Comparison of ENCODE assay signal across 19 cellular contexts in the genomic region with DNA sequence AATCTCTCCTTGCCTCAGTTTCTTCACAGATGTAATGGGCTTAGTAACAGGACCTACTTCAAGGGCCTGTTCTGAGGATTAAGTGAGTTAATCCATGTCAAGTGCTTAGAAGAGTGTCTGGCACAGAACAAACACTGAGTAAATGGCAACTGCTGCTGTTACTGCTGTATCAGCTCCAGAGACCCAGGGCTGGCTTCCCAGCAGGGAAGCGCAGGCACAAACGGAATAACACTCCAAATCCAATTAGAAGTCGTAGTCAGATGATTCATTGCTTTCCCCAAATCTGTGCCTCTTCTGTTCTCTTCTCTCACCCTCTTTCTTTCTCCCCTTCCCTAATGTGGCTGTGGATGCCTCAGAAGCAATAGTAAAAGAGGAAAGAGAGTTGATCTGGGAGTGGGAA.
DNase-seq lines count a peak whose midpoint lies in the region; ATAC-seq and TF ChIP-seq lines count a peak whose summit lies in the region.
"Had no signal": no experiment of that assay in that cellular context is flagged by ENCODE, and none has a peak within 500 bp of the region (broad histone marks: within the 10 kb centered on the region; RNA-seq: fewer than 3 reads in every experiment).

No MANE protein-coding gene starts in this region.

- dilution Hi-C loops in IMR-90 (cut with HindIII; ENCODE audit: low sequenced_read_pairs, unreplicated experiment), result no loop called here

- H3K36me3 Mint-ChIP-seq in neural progenitor cell, result no peaks in the 10 kb centered on the region
- H3K36me3 Mint-ChIP-seq: CD4-positive, CD25-positive, alpha-beta regulatory T cell; stimulated activated memory B cell treated with anti-CD40 and anti-IgM and Interleukin-4, amounts not matched to agents 10 μg/mL and 1 μg/mL and 100 μg/mL, for 72 hours had no signal

- peak overlapping the region; percentile 24 for H3K4me3 Mint-ChIP-seq in neural progenitor cell
- H3K4me3 Mint-ChIP-seq: CD4-positive, CD25-positive, alpha-beta regulatory T cell; central memory CD8-positive, alpha-beta T cell; stimulated activated memory B cell treated with anti-CD40 and anti-IgM and Interleukin-4, amounts not matched to agents 10 μg/mL and 1 μg/mL and 100 μg/mL, for 72 hours; T-helper 1 cell treated with Interleukin-12 subunit alpha and Interleukin-12 subunit beta and Interleukin-4 antibody, amounts not matched to agents 30 μg/mL and 1 μg/mL, for 36 hours had no signal

- in situ Hi-C loops in IMR-90 (cut with MboI; ENCODE audit: low sequenced_read_pairs), result no loop called here

- no peak overlapping the region for H3K14ac ChIP-seq in IMR-90 (replicated peaks; ENCODE audit: low read depth, low read length)

- H3K9ac ChIP-seq in IMR-90 (ENCODE audit: low read depth, low read length), result no peak overlapping the region
- no peak overlapping the region for H3K9ac ChIP-seq in SK-N-MC (ENCODE audit: insufficient read length)
- no peak overlapping the region for H3K9ac ChIP-seq in neural progenitor cell

- H4K8ac ChIP-seq in IMR-90 (ENCODE audit: low read depth in 2 of 2, low read length in 2 of 2), result no peak overlapping the region

- H4K91ac ChIP-seq in IMR-90 (ENCODE audit: insufficient read depth, low read depth, low read length), result no peak overlapping the region

- no peak overlapping the region; the same call in 1 of the 2 replicates for H3K18ac ChIP-seq in IMR-90 (ENCODE audit: low read depth, low read length)

- H3K4me3 ChIP-seq in IMR-90 (ENCODE audit: insufficient read depth, low read depth, low read length), result no peak overlapping the region
- no peak overlapping the region; the same call in 1 of the 2 replicates for H3K4me3 ChIP-seq in SK-N-MC
- no peak overlapping the region for H3K4me3 ChIP-seq in neural progenitor cell
- H3K4me3 ChIP-seq: gastrocnemius medialis, upper lobe of right lung had no signal

- H3K4me1 ChIP-seq in IMR-90 (ENCODE audit: control insufficient read depth, insufficient read depth, low read length), result peaks cover 8% of the 10 kb centered on the region
- H3K4me1 ChIP-seq in neural progenitor cell, result peaks cover 31% of the 10 kb centered on the region
- H3K4me1 ChIP-seq: upper lobe of right lung had no signal

- no peaks in the 10 kb centered on the region for H3K36me3 ChIP-seq in IMR-90 (ENCODE audit: control insufficient read depth, insufficient read depth, low read length)
- no peaks in the 10 kb centered on the region for H3K36me3 ChIP-seq in SK-N-MC (ENCODE audit: insufficient read depth, low read length)
- H3K36me3 ChIP-seq in neural progenitor cell, result no peaks in the 10 kb centered on the region
- H3K36me3 ChIP-seq: gastrocnemius medialis, upper lobe of right lung had no signal

- H3K56ac ChIP-seq in IMR-90 (ENCODE audit: extremely low read depth, insufficient read depth, low read length), result no peak overlapping the region

- H2BK15ac ChIP-seq in IMR-90 (ENCODE audit: low read depth, low read length), result no peak overlapping the region

- H3K27ac Mint-ChIP-seq in neural progenitor cell, result no peak overlapping the region
- H3K27ac Mint-ChIP-seq: CD4-positive, CD25-positive, alpha-beta regulatory T cell; stimulated activated memory B cell treated with anti-CD40 and anti-IgM and Interleukin-4, amounts not matched to agents 10 μg/mL and 1 μg/mL and 100 μg/mL, for 72 hours; T-helper 1 cell treated with Interleukin-12 subunit alpha and Interleukin-12 subunit beta and Interleukin-4 antibody, amounts not matched to agents 30 μg/mL and 1 μg/mL, for 36 hours had no signal

- no peak overlapping the region for H3K4ac ChIP-seq in IMR-90 (ENCODE audit: low read depth, low read length)

- H4K20me1 ChIP-seq in IMR-90 (ENCODE audit: insufficient read depth, low read length), result no peaks in the 10 kb centered on the region
- peaks cover 17% of the 10 kb centered on the region for H4K20me1 ChIP-seq in neural progenitor cell (ENCODE audit: low read depth)

- BruUV-seq in IMR-90 (replicated peaks; lab: Mats Ljungman, UMichigan), result no TSS peak

- TF ChIP-seq POLR2A in IMR-90 (IDR thresholded peaks at IDR 0.05; ENCODE audit: low read depth, low read length), result no peak

- no peaks in the 10 kb centered on the region for H3K79me1 ChIP-seq in IMR-90 (ENCODE audit: low read depth in 1 of 2, low read length in 2 of 2)

- no peaks in the 10 kb centered on the region for H3K27me3 ChIP-seq in IMR-90 (ENCODE audit: control insufficient read depth, insufficient read depth, low read length)
- peaks cover 15% of the 10 kb centered on the region for H3K27me3 ChIP-seq in neural progenitor cell
- H3K27me3 ChIP-seq: gastrocnemius medialis, upper lobe of right lung had no signal

- H3K4me2 ChIP-seq in IMR-90 (ENCODE audit: low read depth, low read length), result no peak overlapping the region
- peak overlapping the region; percentile 72 for H3K4me2 ChIP-seq in neural progenitor cell

- no peak for TF ChIP-seq RAD21 in IMR-90 (IDR thresholded peaks at IDR 0.05; ENCODE audit: low read length)

- 0 out of 2 replicates have a peak, but pooled peaks cover 11% of the 10 kb centered on the region for H3K9me1 ChIP-seq in IMR-90 (ENCODE audit: insufficient read depth, low read length)

- H2BK20ac ChIP-seq in IMR-90 (ENCODE audit: low read depth, low read length), result no peak overlapping the region

- TF ChIP-seq CTCF in IMR-90 (conservative IDR thresholded peaks at IDR 0.05; ENCODE audit: low read depth, low read length) (no peak), neural progenitor cell (IDR thresholded peaks at IDR 0.05) (no peak)

- peak overlapping the region; percentile 5; the same call in 1 of the 2 replicates for H2AK5ac ChIP-seq in IMR-90 (ENCODE audit: low read depth, low read length)

- no CpG with 5 or more reads among the region's 3 CpGs for WGBS in IMR-90 (ENCODE audit: extremely low coverage in 2 of 2, insufficient read length in 1 of 2), 2 experiments

- H4K5ac ChIP-seq in IMR-90 (ENCODE audit: low read depth, low read length), result no peak overlapping the region

- peaks cover 43% of the 10 kb centered on the region for H3F3A ChIP-seq in neural progenitor cell (ENCODE audit: low read depth)

- DNase-seq in DMS153 (lab: John Stamatoyannopoulos, UW) (peak; percentile 6), IMR-90 (no peak), SK-N-MC (ENCODE audit: low read depth, low spot score) (peak; percentile 18), neural progenitor cell (ENCODE audit: low spot score) (peak; percentile 69), SKM-1 (lab: John Stamatoyannopoulos, UW; ENCODE audit: unreplicated experiment) (no peak), pons (ENCODE audit: low spot score) (no peak)
- DNase-seq: activated T-cell treated with anti-CD3 and anti-CD28 coated beads, Interleukin-2, amount 50 U/mL, for 1 hour; CD4-positive, CD25-positive, alpha-beta regulatory T cell; gastrocnemius medialis; GF-D8; H7; KBM-7; stimulated activated CD4-positive, alpha-beta T cell treated with anti-CD3 and anti-CD28 coated beads, Interleukin-4, amount 100 ng/mL, for 4 hours; upper lobe of right lung had no signal

- H3K23ac ChIP-seq in IMR-90 (ENCODE audit: low read depth, low read length), result 0 out of 2 replicates have a peak overlapping the region, but pooled peaks have one; percentile 4

- POLR2A ChIA-PET in IMR-90 (lab: Charles Lee; ENCODE audit: unreplicated experiment), result no interaction called here

- H2AK9ac ChIP-seq in IMR-90 (replicated peaks; ENCODE audit: low read depth, low read length, poor library complexity), result no peak overlapping the region

- intact Hi-C loops in IMR-90 (cut with micrococcal nuclease), result no loop called here

- ATAC-seq in IMR-90 (ENCODE audit: low read depth), result no peak
- ATAC-seq in GM18511 (IDR thresholded peaks at IDR 0.05; ENCODE audit: unreplicated experiment), result no peak
- ATAC-seq: Panc1; stimulated activated memory B cell treated with anti-CD40 and anti-IgM and Interleukin-4, amounts not matched to agents 10 μg/mL and 1 μg/mL and 100 μg/mL, for 72 hours; upper lobe of right lung had no signal

- no peaks in the 10 kb centered on the region for H3K79me2 ChIP-seq in neural progenitor cell (ENCODE audit: low read depth)

- no peak overlapping the region for H3K27ac ChIP-seq in IMR-90 (ENCODE audit: insufficient read depth, low read length)
- H3K27ac ChIP-seq in SK-N-MC, result no peak overlapping the region
- H3K27ac ChIP-seq in neural progenitor cell, result no peak overlapping the region
- H3K27ac ChIP-seq: upper lobe of right lung had no signal

- H3K9me3 ChIP-seq in IMR-90 (ENCODE audit: control insufficient read depth, insufficient read depth, low read length) (peaks cover 2% of the 10 kb centered on the region; the same call in 1 of the 2 replicates), SK-N-MC (ENCODE audit: low read depth, low read length) (peaks cover 3% of the 10 kb centered on the region; the same call in 1 of the 2 replicates), neural progenitor cell (ENCODE audit: low read depth) (no peaks in the 10 kb centered on the region)
- H3K9me3 ChIP-seq: gastrocnemius medialis, upper lobe of right lung had no signal

- H2AFZ ChIP-seq in IMR-90 (replicated peaks; ENCODE audit: low read length, poor library complexity) (peak overlapping the region; percentile 1), neural progenitor cell (replicated peaks) (no peak overlapping the region)

- H2BK120ac ChIP-seq in IMR-90 (ENCODE audit: low read depth, low read length), result no peak overlapping the region

- H3K9me3 Mint-ChIP-seq in neural progenitor cell, result peaks cover 15% of the 10 kb centered on the region
- H3K9me3 Mint-ChIP-seq: T-helper 1 cell treated with Interleukin-12 subunit alpha and Interleukin-12 subunit beta and Interleukin-4 antibody, amounts not matched to agents 30 μg/mL and 1 μg/mL, for 36 hours had no signal

- H3K4me1 Mint-ChIP-seq in neural progenitor cell, result peaks cover 44% of the 10 kb centered on the region
- H3K4me1 Mint-ChIP-seq: central memory CD8-positive, alpha-beta T cell; stimulated activated memory B cell treated with anti-CD40 and anti-IgM and Interleukin-4, amounts not matched to agents 10 μg/mL and 1 μg/mL and 100 μg/mL, for 72 hours had no signal

- CTCF ChIA-PET in IMR-90 (lab: Yijun Ruan, JAX), result no interaction called here

- H2BK5ac ChIP-seq in IMR-90 (ENCODE audit: low read depth, low read length, poor library complexity, severe bottlenecking), result no peak overlapping the region

- H3K27me3 Mint-ChIP-seq in neural progenitor cell (ENCODE audit: insufficient read depth, low read depth), result peaks cover 15% of the 10 kb centered on the region

TF ChIP-seq in IMR-90, 13 proteins besides CTCF, POLR2A, EP300 and RAD21 (continues in another document):
- no peak for TF ChIP-seq CEBPB (IDR thresholded peaks at IDR 0.05; ENCODE audit: low read depth, low read length)
- no peak for TF ChIP-seq NFE2L2 (IDR thresholded peaks at IDR 0.05; ENCODE audit: low read depth, low read length)
- no peak for TF ChIP-seq MAZ (IDR thresholded peaks at IDR 0.05; ENCODE audit: borderline replicate concordance, low read depth, low read length)
- no peak for TF ChIP-seq SMC3 (IDR thresholded peaks at IDR 0.05; ENCODE audit: low read depth, low read length)
- TF ChIP-seq MAFK (IDR thresholded peaks at IDR 0.05; ENCODE audit: low read depth, low read length), result no peak
- TF ChIP-seq BHLHE40 (IDR thresholded peaks at IDR 0.05; ENCODE audit: low read depth, low read length), result no peak

Comparison
In these comparisons a context has a peak if more than half of its experiments do, and no peak if none do; other contexts are left out.
1. DNase-seq: peak in DMS153 (single experiment), SK-N-MC (single experiment) and neural progenitor cell (single experiment); none in IMR-90 (single experiment), SKM-1 (single experiment) and pons (single experiment).